ENCODE assay signal across 10 cellular contexts in genomic region chr2:237438082-237438925, GRCh38. TPM values are rescaled to one million over a fixed set of nuclear protein-coding genes. Genes with fewer than 3 reads are reported as not detected.
DNase-seq lines count a peak whose midpoint lies in the region; ATAC-seq and TF ChIP-seq lines count a peak whose summit lies in the region.
"Had no signal": no experiment of that assay in that cellular context is flagged by ENCODE, and none has a peak within 500 bp of the region (broad histone marks: within the 10 kb centered on the region; RNA-seq: fewer than 3 reads in every experiment).

No MANE protein-coding gene starts in this region.

- intact Hi-C loops in left colon (cut with DNase I, micrococcal nuclease) (no loop called here), vagina (cut with DNase I) (no loop called here)

- H3K36me3 ChIP-seq in H7 (replicated peaks; ENCODE audit: control insufficient read depth, insufficient read depth, low read length) (no peaks in the 10 kb centered on the region), vagina (no peaks in the 10 kb centered on the region)

- no peak overlapping the region for H3K4me3 ChIP-seq in AG04449 (ENCODE audit: low read depth, low read length)
- H3K4me3 ChIP-seq in H7 (ENCODE audit: insufficient read depth, low read depth, low read length): no peak overlapping the region
- no peak overlapping the region for H3K4me3 ChIP-seq in vagina

- H3K27ac ChIP-seq in vagina (no peak overlapping the region), substantia nigra (ENCODE audit: low read depth, low read length, poor library complexity, severe bottlenecking) (no peak overlapping the region)

- no peaks in the 10 kb centered on the region for H3K9me3 ChIP-seq in vagina

- CTCF ChIA-PET in AG04449 (lab: Yijun Ruan, JAX): interaction anchor here (0.9 to 13.6 kb wide), 5 partner anchors 13 to 70 kb away, joined by 3 to 200 read pairs (median 7); partner anchors contain the start of gene COL6A3

- H3K27me3 ChIP-seq in H7 (ENCODE audit: control insufficient read depth, insufficient read depth, low read length) (no peaks in the 10 kb centered on the region), vagina (no peaks in the 10 kb centered on the region)

- no peak for TF ChIP-seq POLR2A in vagina (IDR thresholded peaks at IDR 0.05)

- DNase-seq in AG04449 (ENCODE audit: low read depth, low spot score) (no peak), H7 (peak; percentile 76), SW480 (ENCODE audit: low spot score) (peak; percentile 82), left colon (peak; percentile 60 to 74), HK-2 (ENCODE audit: unreplicated experiment) (no peak), vagina (ENCODE audit: extremely low spot score in 2 of 2) (no peak), substantia nigra (lab: John Stamatoyannopoulos, UW) (no peak)

- POLR2A ChIA-PET in AG04449 (lab: Yijun Ruan, JAX): no interaction called here

- ATAC-seq in left colon (peak; percentile 99), GM19397 (IDR thresholded peaks at IDR 0.05; ENCODE audit: unreplicated experiment) (no peak)
- ATAC-seq: Right ventricle myocardium inferior had no signal

- TF ChIP-seq CTCF in AG04449 (IDR thresholded peaks at IDR 0.05; ENCODE audit: insufficient read depth, low read length, missing control alignments) (peak; percentile 4), vagina (IDR thresholded peaks at IDR 0.05) (no peak)

- peaks cover 40% of the 10 kb centered on the region for H3K4me1 ChIP-seq in vagina

RNA-seq across cellular contexts. Expression of gene COL6A3, which starts 24.3 kb away (rescaled TPM):
- 5.1 and 7.0 TPM in 2 replicates for total RNA-seq in H7 (2014; rRNA removed; shearing (Covaris generic))
- total RNA-seq in left colon: 10 to 100 TPM; 22.6 to 79.5 TPM
- 315 TPM for total RNA-seq in vagina

RNA-seq across cellular contexts. Expression of gene MLPH, which starts 48.7 kb away (rescaled TPM):
- total RNA-seq in H7 (2014; rRNA removed; shearing (Covaris generic)): 1.1 and 6.1 TPM in 2 replicates
- 100 to 1,000 TPM; 117 to 139 TPM for total RNA-seq in left colon
- 34.6 TPM for total RNA-seq in vagina
- total RNA-seq: dermis microvascular lymphatic vessel endothelial cell had no signal

Comparison
In these comparisons a context has a peak if more than half of its experiments do, and no peak if none do; other contexts are left out.
1. DNase-seq: peak in H7 (single experiment), SW480 (single experiment) and left colon (2 of 2); none in AG04449 (single experiment), HK-2 (single experiment), vagina (0 of 2) and substantia nigra (0 of 49).